1 cellular context compared by ENCODE assay signal in the genomic region with DNA sequence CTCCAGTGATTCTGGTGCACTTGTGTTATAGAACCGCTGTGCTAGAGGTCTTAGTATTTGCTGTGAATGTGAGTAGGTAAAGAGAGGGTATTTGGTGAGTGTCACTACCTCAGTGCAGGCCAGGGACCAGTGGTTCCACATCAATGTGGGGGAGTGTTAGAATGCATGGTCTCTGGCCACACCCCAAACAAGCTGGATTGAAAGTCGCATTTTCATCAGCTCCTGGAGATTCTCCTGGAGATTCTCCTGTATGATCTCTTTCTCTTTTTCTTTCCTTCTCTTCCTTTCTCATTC.
TF ChIP-seq lines count a peak whose summit lies in the region.

No MANE protein-coding gene starts in this region.

TF ChIP-seq in HCT116, 20 proteins besides CTCF, POLR2A, EP300 and RAD21:
- TF ChIP-seq JUND (IDR thresholded peaks at IDR 0.05): no peak
- no peak for TF ChIP-seq CBX3 (IDR thresholded peaks at IDR 0.05; ENCODE audit: low read depth)
- no peak for TF ChIP-seq FOSL1 (IDR thresholded peaks at IDR 0.05; ENCODE audit: low read depth)
